In the genomic region with DNA sequence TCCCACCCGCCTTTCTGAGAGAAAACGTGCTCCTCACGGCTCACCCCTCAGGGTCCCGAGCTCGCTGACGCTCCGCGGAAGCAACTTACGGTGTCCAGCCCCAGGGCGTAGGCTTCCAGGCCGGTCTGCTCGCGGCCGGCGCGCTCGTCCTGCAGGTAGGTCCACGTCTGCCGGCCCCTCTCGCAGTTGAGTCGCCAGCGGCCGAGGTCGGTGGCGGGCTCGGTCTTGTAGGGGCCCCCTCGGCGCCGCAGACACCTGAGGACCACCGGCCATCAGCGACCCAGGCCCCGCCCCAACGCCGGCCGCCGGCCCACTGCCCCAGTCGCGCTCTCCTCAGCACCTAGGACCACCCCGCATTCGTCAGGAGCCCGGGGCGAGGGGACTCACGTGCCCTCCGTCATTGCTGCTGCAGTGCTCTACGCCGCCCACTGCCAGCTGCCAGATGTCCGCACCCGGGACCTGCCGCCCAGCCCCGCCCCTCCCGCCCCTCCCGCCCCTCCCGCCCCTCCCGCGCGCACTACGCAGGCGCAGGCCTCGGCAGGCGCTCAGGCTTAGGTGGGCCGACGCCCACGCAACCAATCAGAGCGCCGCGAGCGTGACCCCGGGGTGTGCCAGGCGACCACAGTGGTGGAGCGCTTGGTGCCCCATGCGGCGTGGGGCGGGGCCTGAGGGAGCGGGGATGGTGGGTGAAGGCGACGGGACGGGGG, we compare ENCODE assay signal across 1 cellular context.
TF ChIP-seq lines count a peak whose summit lies in the region.

A gene (minus strand): TSS at position 430 of the 707 bp plus-strand sequence. CDS start 29 bp downstream, at position 401.

TF ChIP-seq in HepG2, 621 proteins besides CTCF, POLR2A, EP300 and RAD21 (continued from another document and continues in another):
- TF ChIP-seq, protein P1, sequence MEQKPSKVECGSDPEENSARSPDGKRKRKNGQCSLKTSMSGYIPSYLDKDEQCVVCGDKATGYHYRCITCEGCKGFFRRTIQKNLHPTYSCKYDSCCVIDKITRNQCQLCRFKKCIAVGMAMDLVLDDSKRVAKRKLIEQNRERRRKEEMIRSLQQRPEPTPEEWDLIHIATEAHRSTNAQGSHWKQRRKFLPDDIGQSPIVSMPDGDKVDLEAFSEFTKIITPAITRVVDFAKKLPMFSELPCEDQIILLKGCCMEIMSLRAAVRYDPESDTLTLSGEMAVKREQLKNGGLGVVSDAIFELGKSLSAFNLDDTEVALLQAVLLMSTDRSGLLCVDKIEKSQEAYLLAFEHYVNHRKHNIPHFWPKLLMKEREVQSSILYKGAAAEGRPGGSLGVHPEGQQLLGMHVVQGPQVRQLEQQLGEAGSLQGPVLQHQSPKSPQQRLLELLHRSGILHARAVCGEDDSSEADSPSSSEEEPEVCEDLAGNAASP (CRISPR knock-in tag; IDR thresholded peaks at IDR 0.05; ENCODE audit: borderline replicate concordance) = 0 out of 2 replicates have a peak, but pooled peaks have one; percentile 37
- peak; percentile 28; the same call in 1 of the 2 replicates for TF ChIP-seq ZNF782 (CRISPR knock-in tag; IDR thresholded peaks at IDR 0.05; ENCODE audit: borderline replicate concordance)
- TF ChIP-seq TAF1 (CRISPR knock-in tag; IDR thresholded peaks at IDR 0.05) = peak; percentile 77
- peak; percentile 53; the same call in 1 of the 2 replicates for TF ChIP-seq TGIF2 (CRISPR knock-in tag; IDR thresholded peaks at IDR 0.05)
- TF ChIP-seq SIN3A (IDR thresholded peaks at IDR 0.05; ENCODE audit: borderline replicate concordance, low read depth, low read length) = peak; percentile 43
- peak; percentile 44; the same call in 1 of the 2 replicates for TF ChIP-seq ZNF768 (CRISPR knock-in tag; IDR thresholded peaks at IDR 0.05)
- TF ChIP-seq, protein P2, sequence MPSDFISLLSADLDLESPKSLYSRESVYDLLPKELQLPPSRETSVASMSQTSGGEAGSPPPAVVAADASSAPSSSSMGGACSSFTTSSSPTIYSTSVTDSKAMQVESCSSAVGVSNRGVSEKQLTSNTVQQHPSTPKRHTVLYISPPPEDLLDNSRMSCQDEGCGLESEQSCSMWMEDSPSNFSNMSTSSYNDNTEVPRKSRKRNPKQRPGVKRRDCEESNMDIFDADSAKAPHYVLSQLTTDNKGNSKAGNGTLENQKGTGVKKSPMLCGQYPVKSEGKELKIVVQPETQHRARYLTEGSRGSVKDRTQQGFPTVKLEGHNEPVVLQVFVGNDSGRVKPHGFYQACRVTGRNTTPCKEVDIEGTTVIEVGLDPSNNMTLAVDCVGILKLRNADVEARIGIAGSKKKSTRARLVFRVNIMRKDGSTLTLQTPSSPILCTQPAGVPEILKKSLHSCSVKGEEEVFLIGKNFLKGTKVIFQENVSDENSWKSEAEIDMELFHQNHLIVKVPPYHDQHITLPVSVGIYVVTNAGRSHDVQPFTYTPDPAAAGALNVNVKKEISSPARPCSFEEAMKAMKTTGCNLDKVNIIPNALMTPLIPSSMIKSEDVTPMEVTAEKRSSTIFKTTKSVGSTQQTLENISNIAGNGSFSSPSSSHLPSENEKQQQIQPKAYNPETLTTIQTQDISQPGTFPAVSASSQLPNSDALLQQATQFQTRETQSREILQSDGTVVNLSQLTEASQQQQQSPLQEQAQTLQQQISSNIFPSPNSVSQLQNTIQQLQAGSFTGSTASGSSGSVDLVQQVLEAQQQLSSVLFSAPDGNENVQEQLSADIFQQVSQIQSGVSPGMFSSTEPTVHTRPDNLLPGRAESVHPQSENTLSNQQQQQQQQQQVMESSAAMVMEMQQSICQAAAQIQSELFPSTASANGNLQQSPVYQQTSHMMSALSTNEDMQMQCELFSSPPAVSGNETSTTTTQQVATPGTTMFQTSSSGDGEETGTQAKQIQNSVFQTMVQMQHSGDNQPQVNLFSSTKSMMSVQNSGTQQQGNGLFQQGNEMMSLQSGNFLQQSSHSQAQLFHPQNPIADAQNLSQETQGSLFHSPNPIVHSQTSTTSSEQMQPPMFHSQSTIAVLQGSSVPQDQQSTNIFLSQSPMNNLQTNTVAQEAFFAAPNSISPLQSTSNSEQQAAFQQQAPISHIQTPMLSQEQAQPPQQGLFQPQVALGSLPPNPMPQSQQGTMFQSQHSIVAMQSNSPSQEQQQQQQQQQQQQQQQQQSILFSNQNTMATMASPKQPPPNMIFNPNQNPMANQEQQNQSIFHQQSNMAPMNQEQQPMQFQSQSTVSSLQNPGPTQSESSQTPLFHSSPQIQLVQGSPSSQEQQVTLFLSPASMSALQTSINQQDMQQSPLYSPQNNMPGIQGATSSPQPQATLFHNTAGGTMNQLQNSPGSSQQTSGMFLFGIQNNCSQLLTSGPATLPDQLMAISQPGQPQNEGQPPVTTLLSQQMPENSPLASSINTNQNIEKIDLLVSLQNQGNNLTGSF (CRISPR knock-in tag; IDR thresholded peaks at IDR 0.05) = 0 out of 2 replicates have a peak, but pooled peaks have one; percentile 71
- TF ChIP-seq KDM2A (CRISPR knock-in tag; IDR thresholded peaks at IDR 0.05; ENCODE audit: borderline replicate concordance, low read depth) = 0 out of 2 replicates have a peak, but pooled peaks have one; percentile 46
- TF ChIP-seq RXRB (CRISPR knock-in tag; IDR thresholded peaks at IDR 0.05; ENCODE audit: borderline replicate concordance) = 0 out of 2 replicates have a peak, but pooled peaks have one; percentile 14
- TF ChIP-seq, protein P3, sequence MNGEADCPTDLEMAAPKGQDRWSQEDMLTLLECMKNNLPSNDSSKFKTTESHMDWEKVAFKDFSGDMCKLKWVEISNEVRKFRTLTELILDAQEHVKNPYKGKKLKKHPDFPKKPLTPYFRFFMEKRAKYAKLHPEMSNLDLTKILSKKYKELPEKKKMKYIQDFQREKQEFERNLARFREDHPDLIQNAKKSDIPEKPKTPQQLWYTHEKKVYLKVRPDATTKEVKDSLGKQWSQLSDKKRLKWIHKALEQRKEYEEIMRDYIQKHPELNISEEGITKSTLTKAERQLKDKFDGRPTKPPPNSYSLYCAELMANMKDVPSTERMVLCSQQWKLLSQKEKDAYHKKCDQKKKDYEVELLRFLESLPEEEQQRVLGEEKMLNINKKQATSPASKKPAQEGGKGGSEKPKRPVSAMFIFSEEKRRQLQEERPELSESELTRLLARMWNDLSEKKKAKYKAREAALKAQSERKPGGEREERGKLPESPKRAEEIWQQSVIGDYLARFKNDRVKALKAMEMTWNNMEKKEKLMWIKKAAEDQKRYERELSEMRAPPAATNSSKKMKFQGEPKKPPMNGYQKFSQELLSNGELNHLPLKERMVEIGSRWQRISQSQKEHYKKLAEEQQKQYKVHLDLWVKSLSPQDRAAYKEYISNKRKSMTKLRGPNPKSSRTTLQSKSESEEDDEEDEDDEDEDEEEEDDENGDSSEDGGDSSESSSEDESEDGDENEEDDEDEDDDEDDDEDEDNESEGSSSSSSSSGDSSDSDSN (CRISPR knock-in tag; IDR thresholded peaks at IDR 0.05) = peak; percentile 78
- TF ChIP-seq ZNF772 (CRISPR knock-in tag; IDR thresholded peaks at IDR 0.05) = peak; percentile 43; the same call in 1 of the 2 replicates
- TF ChIP-seq SALL2 (CRISPR knock-in tag; IDR thresholded peaks at IDR 0.05) = peak; percentile 60; the same call in 1 of the 2 replicates
- TF ChIP-seq DNMT1 (CRISPR knock-in tag; IDR thresholded peaks at IDR 0.05) = 0 out of 2 replicates have a peak, but pooled peaks have one; percentile 65
- TF ChIP-seq ZFY (CRISPR knock-in tag; IDR thresholded peaks at IDR 0.05) = no peak; the same call in 1 of the 2 replicates
- TF ChIP-seq, protein P4, sequence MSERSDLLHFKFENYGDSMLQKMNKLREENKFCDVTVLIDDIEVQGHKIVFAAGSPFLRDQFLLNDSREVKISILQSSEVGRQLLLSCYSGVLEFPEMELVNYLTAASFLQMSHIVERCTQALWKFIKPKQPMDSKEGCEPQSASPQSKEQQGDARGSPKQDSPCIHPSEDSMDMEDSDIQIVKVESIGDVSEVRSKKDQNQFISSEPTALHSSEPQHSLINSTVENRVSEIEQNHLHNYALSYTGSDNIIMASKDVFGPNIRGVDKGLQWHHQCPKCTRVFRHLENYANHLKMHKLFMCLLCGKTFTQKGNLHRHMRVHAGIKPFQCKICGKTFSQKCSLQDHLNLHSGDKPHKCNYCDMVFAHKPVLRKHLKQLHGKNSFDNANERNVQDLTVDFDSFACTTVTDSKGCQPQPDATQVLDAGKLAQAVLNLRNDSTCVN (CRISPR knock-in tag; IDR thresholded peaks at IDR 0.05; ENCODE audit: borderline replicate concordance) = 0 out of 2 replicates have a peak, but pooled peaks have one; percentile 38
- 0 out of 2 replicates have a peak, but pooled peaks have one; percentile 34 for TF ChIP-seq STAT5B (CRISPR knock-in tag; IDR thresholded peaks at IDR 0.05)
- no peak for TF ChIP-seq EZH2 (conservative IDR thresholded peaks at IDR 0.05; ENCODE audit: low read depth, low read length)
- peak; percentile 85 for TF ChIP-seq NFYB (CRISPR knock-in tag; IDR thresholded peaks at IDR 0.05)
- TF ChIP-seq, protein P5, sequence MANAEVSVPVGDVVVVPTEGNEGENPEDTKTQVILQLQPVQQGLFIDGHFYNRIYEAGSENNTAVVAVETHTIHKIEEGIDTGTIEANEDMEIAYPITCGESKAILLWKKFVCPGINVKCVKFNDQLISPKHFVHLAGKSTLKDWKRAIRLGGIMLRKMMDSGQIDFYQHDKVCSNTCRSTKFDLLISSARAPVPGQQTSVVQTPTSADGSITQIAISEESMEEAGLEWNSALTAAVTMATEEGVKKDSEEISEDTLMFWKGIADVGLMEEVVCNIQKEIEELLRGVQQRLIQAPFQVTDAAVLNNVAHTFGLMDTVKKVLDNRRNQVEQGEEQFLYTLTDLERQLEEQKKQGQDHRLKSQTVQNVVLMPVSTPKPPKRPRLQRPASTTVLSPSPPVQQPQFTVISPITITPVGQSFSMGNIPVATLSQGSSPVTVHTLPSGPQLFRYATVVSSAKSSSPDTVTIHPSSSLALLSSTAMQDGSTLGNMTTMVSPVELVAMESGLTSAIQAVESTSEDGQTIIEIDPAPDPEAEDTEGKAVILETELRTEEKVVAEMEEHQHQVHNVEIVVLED (CRISPR knock-in tag; IDR thresholded peaks at IDR 0.05; ENCODE audit: borderline replicate concordance) = 0 out of 2 replicates have a peak, but pooled peaks have one; percentile 54
- peak; percentile 67 for TF ChIP-seq RBFOX2 (IDR thresholded peaks at IDR 0.05; ENCODE audit: low read depth, low read length)
- TF ChIP-seq, protein P6, sequence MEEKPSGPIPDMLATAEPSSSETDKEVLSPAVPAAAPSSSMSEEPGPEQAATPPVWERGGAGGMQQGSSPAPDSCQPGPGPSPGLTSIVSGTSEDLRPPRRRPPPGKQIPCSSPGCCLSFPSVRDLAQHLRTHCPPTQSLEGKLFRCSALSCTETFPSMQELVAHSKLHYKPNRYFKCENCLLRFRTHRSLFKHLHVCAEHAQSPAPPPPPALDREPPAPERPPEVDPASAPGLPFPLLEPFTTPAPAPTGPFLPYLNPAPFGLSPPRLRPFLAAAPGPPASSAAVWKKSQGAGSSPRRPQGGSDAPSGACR (CRISPR knock-in tag; IDR thresholded peaks at IDR 0.05) = peak; percentile 27; the same call in 1 of the 2 replicates
- TF ChIP-seq HNRNPL (IDR thresholded peaks at IDR 0.05; ENCODE audit: low read depth, low read length) = 0 out of 2 replicates have a peak, but pooled peaks have one; percentile 31
- TF ChIP-seq KMT2B (CRISPR knock-in tag; IDR thresholded peaks at IDR 0.05) = 0 out of 2 replicates have a peak, but pooled peaks have one; percentile 51
- TF ChIP-seq PHF21A (CRISPR knock-in tag; IDR thresholded peaks at IDR 0.05) = 0 out of 2 replicates have a peak, but pooled peaks have one; percentile 37
- TF ChIP-seq, protein P7, sequence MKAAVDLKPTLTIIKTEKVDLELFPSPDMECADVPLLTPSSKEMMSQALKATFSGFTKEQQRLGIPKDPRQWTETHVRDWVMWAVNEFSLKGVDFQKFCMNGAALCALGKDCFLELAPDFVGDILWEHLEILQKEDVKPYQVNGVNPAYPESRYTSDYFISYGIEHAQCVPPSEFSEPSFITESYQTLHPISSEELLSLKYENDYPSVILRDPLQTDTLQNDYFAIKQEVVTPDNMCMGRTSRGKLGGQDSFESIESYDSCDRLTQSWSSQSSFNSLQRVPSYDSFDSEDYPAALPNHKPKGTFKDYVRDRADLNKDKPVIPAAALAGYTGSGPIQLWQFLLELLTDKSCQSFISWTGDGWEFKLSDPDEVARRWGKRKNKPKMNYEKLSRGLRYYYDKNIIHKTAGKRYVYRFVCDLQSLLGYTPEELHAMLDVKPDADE (CRISPR knock-in tag; IDR thresholded peaks at IDR 0.05) = no peak
- no peak for TF ChIP-seq LCORL (IDR thresholded peaks at IDR 0.05)
- peak; percentile 55; the same call in 1 of the 2 replicates for TF ChIP-seq LCORL (CRISPR knock-in tag; IDR thresholded peaks at IDR 0.05)
- TF ChIP-seq, protein P8, sequence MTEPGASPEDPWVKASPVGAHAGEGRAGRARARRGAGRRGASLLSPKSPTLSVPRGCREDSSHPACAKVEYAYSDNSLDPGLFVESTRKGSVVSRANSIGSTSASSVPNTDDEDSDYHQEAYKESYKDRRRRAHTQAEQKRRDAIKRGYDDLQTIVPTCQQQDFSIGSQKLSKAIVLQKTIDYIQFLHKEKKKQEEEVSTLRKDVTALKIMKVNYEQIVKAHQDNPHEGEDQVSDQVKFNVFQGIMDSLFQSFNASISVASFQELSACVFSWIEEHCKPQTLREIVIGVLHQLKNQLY (CRISPR knock-in tag; IDR thresholded peaks at IDR 0.05) = peak; percentile 53; the same call in 1 of the 2 replicates
- TF ChIP-seq SP1 (IDR thresholded peaks at IDR 0.05) = no peak
- no peak; the same call in 1 of the 2 replicates for TF ChIP-seq SP1 (CRISPR knock-in tag; IDR thresholded peaks at IDR 0.05)
- TF ChIP-seq, protein P9, sequence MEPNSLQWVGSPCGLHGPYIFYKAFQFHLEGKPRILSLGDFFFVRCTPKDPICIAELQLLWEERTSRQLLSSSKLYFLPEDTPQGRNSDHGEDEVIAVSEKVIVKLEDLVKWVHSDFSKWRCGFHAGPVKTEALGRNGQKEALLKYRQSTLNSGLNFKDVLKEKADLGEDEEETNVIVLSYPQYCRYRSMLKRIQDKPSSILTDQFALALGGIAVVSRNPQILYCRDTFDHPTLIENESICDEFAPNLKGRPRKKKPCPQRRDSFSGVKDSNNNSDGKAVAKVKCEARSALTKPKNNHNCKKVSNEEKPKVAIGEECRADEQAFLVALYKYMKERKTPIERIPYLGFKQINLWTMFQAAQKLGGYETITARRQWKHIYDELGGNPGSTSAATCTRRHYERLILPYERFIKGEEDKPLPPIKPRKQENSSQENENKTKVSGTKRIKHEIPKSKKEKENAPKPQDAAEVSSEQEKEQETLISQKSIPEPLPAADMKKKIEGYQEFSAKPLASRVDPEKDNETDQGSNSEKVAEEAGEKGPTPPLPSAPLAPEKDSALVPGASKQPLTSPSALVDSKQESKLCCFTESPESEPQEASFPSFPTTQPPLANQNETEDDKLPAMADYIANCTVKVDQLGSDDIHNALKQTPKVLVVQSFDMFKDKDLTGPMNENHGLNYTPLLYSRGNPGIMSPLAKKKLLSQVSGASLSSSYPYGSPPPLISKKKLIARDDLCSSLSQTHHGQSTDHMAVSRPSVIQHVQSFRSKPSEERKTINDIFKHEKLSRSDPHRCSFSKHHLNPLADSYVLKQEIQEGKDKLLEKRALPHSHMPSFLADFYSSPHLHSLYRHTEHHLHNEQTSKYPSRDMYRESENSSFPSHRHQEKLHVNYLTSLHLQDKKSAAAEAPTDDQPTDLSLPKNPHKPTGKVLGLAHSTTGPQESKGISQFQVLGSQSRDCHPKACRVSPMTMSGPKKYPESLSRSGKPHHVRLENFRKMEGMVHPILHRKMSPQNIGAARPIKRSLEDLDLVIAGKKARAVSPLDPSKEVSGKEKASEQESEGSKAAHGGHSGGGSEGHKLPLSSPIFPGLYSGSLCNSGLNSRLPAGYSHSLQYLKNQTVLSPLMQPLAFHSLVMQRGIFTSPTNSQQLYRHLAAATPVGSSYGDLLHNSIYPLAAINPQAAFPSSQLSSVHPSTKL (CRISPR knock-in tag; IDR thresholded peaks at IDR 0.05) = 0 out of 2 replicates have a peak, but pooled peaks have one; percentile 35
